ENCODE assay signal across 9 cellular contexts in genomic region chr5:98772415-98773213, GRCh38. TPM values are rescaled to one million over a fixed set of nuclear protein-coding genes. Genes with fewer than 3 reads are reported as not detected.
DNase-seq lines count a peak whose midpoint lies in the region; ATAC-seq and TF ChIP-seq lines count a peak whose summit lies in the region.
"Had no signal": no experiment of that assay in that cellular context is flagged by ENCODE, and none has a peak within 500 bp of the region (broad histone marks: within the 10 kb centered on the region; RNA-seq: fewer than 3 reads in every experiment).

No MANE protein-coding gene starts in this region.

- no peaks in the 10 kb centered on the region for H3K9me3 ChIP-seq in cardiac muscle cell (ENCODE audit: low read depth)

- peaks cover 1% of the 10 kb centered on the region for H3K36me3 Mint-ChIP-seq in activated naive CD8-positive, alpha-beta T cell treated with anti-CD3 and anti-CD28 coated beads for 36 hours
- peaks cover 30% of the 10 kb centered on the region for H3K36me3 Mint-ChIP-seq in osteocyte (ENCODE audit: unreplicated experiment)

- no peaks in the 10 kb centered on the region for H3K36me3 ChIP-seq in cardiac muscle cell

- peaks cover 10% of the 10 kb centered on the region for H3K4me1 ChIP-seq in cardiac muscle cell (ENCODE audit: low read depth)

- peak overlapping the region; percentile 79 for H3K27ac Mint-ChIP-seq in activated naive CD8-positive, alpha-beta T cell treated with anti-CD3 and anti-CD28 coated beads for 36 hours
- H3K27ac Mint-ChIP-seq in osteocyte (ENCODE audit: unreplicated experiment) = peak overlapping the region; percentile 97

- H3K27me3 ChIP-seq in cardiac muscle cell = peaks cover 29% of the 10 kb centered on the region

- no peaks in the 10 kb centered on the region for H3K9me3 Mint-ChIP-seq in activated naive CD8-positive, alpha-beta T cell treated with anti-CD3 and anti-CD28 coated beads for 36 hours
- H3K9me3 Mint-ChIP-seq in osteocyte (ENCODE audit: unreplicated experiment) = no peaks in the 10 kb centered on the region

- H3K4me1 Mint-ChIP-seq in activated naive CD8-positive, alpha-beta T cell treated with anti-CD3 and anti-CD28 coated beads for 36 hours = peaks cover 52% of the 10 kb centered on the region
- peaks cover 46% of the 10 kb centered on the region for H3K4me1 Mint-ChIP-seq in osteocyte (ENCODE audit: unreplicated experiment)

- peak overlapping the region; percentile 81 for H3K4me3 ChIP-seq in cardiac muscle cell

- TF ChIP-seq CTCF in cardiac muscle cell (IDR thresholded peaks at IDR 0.05; ENCODE audit: low read depth, low read length) = no peak
- no peak for TF ChIP-seq CTCF in osteocyte (IDR thresholded peaks at IDR 0.05)

- peak; percentile 10 for ATAC-seq in HG03565 (IDR thresholded peaks at IDR 0.05; ENCODE audit: unreplicated experiment)

- H3K27me3 Mint-ChIP-seq in activated naive CD8-positive, alpha-beta T cell treated with anti-CD3 and anti-CD28 coated beads for 36 hours = peaks cover 19% of the 10 kb centered on the region
- no peaks in the 10 kb centered on the region for H3K27me3 Mint-ChIP-seq in osteocyte (ENCODE audit: unreplicated experiment)

- H3K27ac ChIP-seq in cardiac muscle cell = peak overlapping the region; percentile 46

- peak overlapping the region; percentile 84 for H3K4me3 Mint-ChIP-seq in activated naive CD8-positive, alpha-beta T cell treated with anti-CD3 and anti-CD28 coated beads for 36 hours
- peak overlapping the region; percentile 99 for H3K4me3 Mint-ChIP-seq in osteocyte (ENCODE audit: unreplicated experiment)

- peak; percentile 28 for DNase-seq in activated CD4-positive, CD25-positive, alpha-beta regulatory T cell treated with anti-CD3 and anti-CD28 coated beads, Interleukin-2, amount 50 U/mL, for 16 hours (ENCODE audit: low read depth, low spot score)
- no peak for DNase-seq in activated CD4-positive, CD25-positive, alpha-beta regulatory T cell treated with anti-CD3 and anti-CD28 coated beads, Interleukin-2, amount 50 U/mL, for 72 hours
- peak; percentile 72 for DNase-seq in RKO (ENCODE audit: low spot score)
- DNase-seq in activated naive CD8-positive, alpha-beta T cell treated with anti-CD3 and anti-CD28 coated beads for 36 hours = peak; percentile 62
- peak; percentile 85 for DNase-seq in cardiac muscle cell (ENCODE audit: low read depth in 1 of 2, low spot score in 1 of 2)
- no peak for DNase-seq in osteocyte (ENCODE audit: extremely low spot score, unreplicated experiment)
- no peak for DNase-seq in A172 (ENCODE audit: low spot score)
- DNase-seq: DND-41 had no signal

RNA-seq across cellular contexts. Expression of gene RGMB, which starts 0.8 kb away (rescaled TPM):
- total RNA-seq in activated naive CD8-positive, alpha-beta T cell treated with anti-CD3 and anti-CD28 coated beads for 36 hours = 1 to 10 TPM; 4.3 to 4.9 TPM
- 15.6 and 18.4 TPM in 2 replicates for total RNA-seq in cardiac muscle cell
- polyA plus RNA-seq in cardiac muscle cell = 7.1 and 7.6 TPM in 2 replicates
- total RNA-seq in osteocyte = 111 and 116 TPM in 2 replicates
- total RNA-seq in A172 (2014; rRNA removed; shearing (Covaris generic)) = 22.0 and 22.8 TPM in 2 replicates

Comparison
In these comparisons a context has a peak if more than half of its experiments do, and no peak if none do; other contexts are left out.
1. DNase-seq: peak in activated CD4-positive, CD25-positive, alpha-beta regulatory T cell treated with anti-CD3 and anti-CD28 coated beads, Interleukin-2, amount 50 U/mL, for 16 hours (single experiment), RKO (single experiment), activated naive CD8-positive, alpha-beta T cell treated with anti-CD3 and anti-CD28 coated beads for 36 hours (single experiment) and cardiac muscle cell (2 of 2); none in activated CD4-positive, CD25-positive, alpha-beta regulatory T cell treated with anti-CD3 and anti-CD28 coated beads, Interleukin-2, amount 50 U/mL, for 72 hours (single experiment), osteocyte (single experiment) and A172 (single experiment).